Comparison of ENCODE assay signal across 20 cellular contexts in the genomic region with DNA sequence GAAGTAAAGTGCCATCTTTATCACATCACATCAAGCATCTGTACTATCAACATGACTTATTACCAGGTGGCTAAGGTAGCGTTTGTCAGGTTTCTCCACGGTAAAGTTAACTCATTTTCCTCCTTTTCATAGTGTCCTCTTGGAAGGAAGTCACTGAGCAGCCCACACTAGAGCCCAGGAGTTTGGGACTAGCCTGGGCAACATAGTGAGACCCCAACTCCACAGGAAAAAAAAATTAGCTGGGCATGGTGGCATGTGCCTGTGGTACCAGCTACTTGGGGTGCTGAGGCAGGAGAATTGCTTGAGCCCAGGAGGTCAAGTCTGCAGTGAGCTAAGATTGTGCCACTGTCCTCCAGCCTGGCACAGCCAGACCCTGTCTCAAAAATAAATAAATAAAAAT. TPM values are rescaled to one million over a fixed set of nuclear protein-coding genes. Genes with fewer than 3 reads are reported as not detected.
DNase-seq lines count a peak whose midpoint lies in the region; ATAC-seq, FAIRE-seq and TF ChIP-seq lines count a peak whose summit lies in the region.
"Had no signal": no experiment of that assay in that cellular context is flagged by ENCODE, and none has a peak within 500 bp of the region (broad histone marks: within the 10 kb centered on the region; RNA-seq: fewer than 3 reads in every experiment).

No MANE protein-coding gene starts in this region.

- H3K36me3 Mint-ChIP-seq in effector memory CD8-positive, alpha-beta T cell (ENCODE audit: insufficient read depth): peaks cover 3% of the 10 kb centered on the region
- peaks cover 12% of the 10 kb centered on the region for H3K36me3 Mint-ChIP-seq in stimulated activated memory B cell treated with anti-CD40 and anti-IgM and Interleukin-4, amounts not matched to agents 10 μg/mL and 1 μg/mL and 100 μg/mL, for 72 hours

- H3K9me3 ChIP-seq in HepG2 (ENCODE audit: low read length) (no peaks in the 10 kb centered on the region), right lobe of liver (no peaks in the 10 kb centered on the region), OCI-LY3 (ENCODE audit: insufficient read depth, low read length) (no peaks in the 10 kb centered on the region)
- H3K9me3 ChIP-seq: Caco-2 had no signal

- TF ChIP-seq POLR2A in HepG2 (IDR thresholded peaks at IDR 0.05; ENCODE audit: insufficient read depth in 1 of 2, low read depth in 2 of 2, low read length in 2 of 2) (no peak), right lobe of liver (IDR thresholded peaks at IDR 0.05) (no peak)

- H3K27me3 ChIP-seq in HepG2 (ENCODE audit: control insufficient read depth in 1 of 2, insufficient read depth in 2 of 2, low read length in 2 of 2) (no peaks in the 10 kb centered on the region), right lobe of liver (no peaks in the 10 kb centered on the region), OCI-LY3 (ENCODE audit: low read depth, low read length) (no peaks in the 10 kb centered on the region)

- TF ChIP-seq RAD21 in HepG2 (CRISPR knock-in tag; IDR thresholded peaks at IDR 0.05): no peak

- H3K79me2 ChIP-seq in HepG2 (ENCODE audit: insufficient read depth, low read length): peaks cover 65% of the 10 kb centered on the region
- peaks cover 84% of the 10 kb centered on the region for H3K79me2 ChIP-seq in OCI-LY3 (ENCODE audit: low read length)

- no peaks in the 10 kb centered on the region for H3K27me3 Mint-ChIP-seq in effector memory CD8-positive, alpha-beta T cell
- H3K27me3 Mint-ChIP-seq in stimulated activated memory B cell treated with anti-CD40 and anti-IgM and Interleukin-4, amounts not matched to agents 10 μg/mL and 1 μg/mL and 100 μg/mL, for 72 hours: no peaks in the 10 kb centered on the region

- H3K27ac Mint-ChIP-seq in effector memory CD8-positive, alpha-beta T cell: peak overlapping the region; percentile 64 to 77
- H3K27ac Mint-ChIP-seq in stimulated activated memory B cell treated with anti-CD40 and anti-IgM and Interleukin-4, amounts not matched to agents 10 μg/mL and 1 μg/mL and 100 μg/mL, for 72 hours: peak overlapping the region; percentile 49

- peaks cover 11 to 15% of the 10 kb centered on the region in 2 experiments for H3K36me3 ChIP-seq in HepG2 (replicated peaks in 1 of 2; ENCODE audit: control insufficient read depth in 1 of 2, insufficient read depth in 2 of 2, low read length in 2 of 2)
- peaks cover 0 to 7% (median 0%) of the 10 kb centered on the region in 4 donors for H3K36me3 ChIP-seq in right lobe of liver
- H3K36me3 ChIP-seq in OCI-LY3 (replicated peaks; ENCODE audit: low read depth, low read length): peaks cover 27% of the 10 kb centered on the region

- CTCF ChIA-PET in HepG2 (lab: Yijun Ruan, JAX; ENCODE audit: low intra/inter-chr PET ratio, low total read pairs): no interaction called here

- H3K4me3 Mint-ChIP-seq in effector memory CD8-positive, alpha-beta T cell: peak overlapping the region; percentile 74 to 79
- H3K4me3 Mint-ChIP-seq in stimulated activated memory B cell treated with anti-CD40 and anti-IgM and Interleukin-4, amounts not matched to agents 10 μg/mL and 1 μg/mL and 100 μg/mL, for 72 hours: no peak overlapping the region
- H3K4me3 Mint-ChIP-seq: GM23338 had no signal

- H3K27ac ChIP-seq in HepG2 (ENCODE audit: extremely low read length, insufficient read depth, low read length): no peak overlapping the region
- no peak overlapping the region for H3K27ac ChIP-seq in right lobe of liver
- no peak overlapping the region for H3K27ac ChIP-seq in OCI-LY3 (ENCODE audit: low read length)
- H3K27ac ChIP-seq: SK-N-MC had no signal

- H4K20me1 ChIP-seq in HepG2 (ENCODE audit: insufficient read depth, low read length) (0 out of 2 replicates have a peak, but pooled peaks cover 4% of the 10 kb centered on the region), OCI-LY3 (ENCODE audit: insufficient read depth, low read length) (no peaks in the 10 kb centered on the region)

- TF ChIP-seq CTCF in HepG2 (CRISPR knock-in tag; IDR thresholded peaks at IDR 0.05): no peak
- TF ChIP-seq CTCF in right lobe of liver (IDR thresholded peaks at IDR 0.05): no peak
- TF ChIP-seq CTCF in OCI-LY3 (IDR thresholded peaks at IDR 0.05; ENCODE audit: low read depth, low read length): no peak

- intact Hi-C loops in HepG2 (cut with micrococcal nuclease; ENCODE audit: unreplicated experiment): no loop called here
- intact Hi-C loops in right lobe of liver (cut with DNase I): no loop called here

- POLR2A ChIA-PET in HepG2 (lab: Yijun Ruan, JAX): no interaction called here

- in situ Hi-C loops in HepG2 (cut with HindIII; ENCODE audit: extremely low pct_ligation_motif_present, low pct_unique_long_range_greater_than_20kb): no loop called here

- TF ChIP-seq EP300 in HepG2 (IDR thresholded peaks at IDR 0.05; ENCODE audit: low read depth in 2 of 2, low read length in 2 of 2) (no peak), HepG2 (CRISPR knock-in tag; IDR thresholded peaks at IDR 0.05; ENCODE audit: borderline replicate concordance) (no peak)

- H3K4me2 ChIP-seq in HepG2 (ENCODE audit: low read depth, low read length) (no peak overlapping the region), OCI-LY3 (ENCODE audit: low read length) (peak overlapping the region; percentile 31)
- H3K4me2 ChIP-seq: GM23338 had no signal

- H3K4me3 ChIP-seq in HepG2 (replicated peaks in 1 of 3; ENCODE audit: insufficient read depth in 1 of 3, low read depth in 2 of 3, low read length in 3 of 3) (no peak overlapping the region), right lobe of liver (no peak overlapping the region), OCI-LY3 (ENCODE audit: low read length) (no peak overlapping the region)
- H3K4me3 ChIP-seq: GM23338, SK-N-MC had no signal

- H3K9me3 Mint-ChIP-seq in effector memory CD8-positive, alpha-beta T cell: peaks cover 0 to 3% of the 10 kb centered on the region in 2 donors
- no peaks in the 10 kb centered on the region for H3K9me3 Mint-ChIP-seq in stimulated activated memory B cell treated with anti-CD40 and anti-IgM and Interleukin-4, amounts not matched to agents 10 μg/mL and 1 μg/mL and 100 μg/mL, for 72 hours

- H3K4me1 ChIP-seq in HepG2 (ENCODE audit: insufficient read depth, low read length): peaks cover 16% of the 10 kb centered on the region; the same call in 1 of the 2 replicates
- H3K4me1 ChIP-seq in right lobe of liver: peaks cover 0 to 27% (median 5%) of the 10 kb centered on the region in 4 donors
- H3K4me1 ChIP-seq in OCI-LY3 (ENCODE audit: low read length): peaks cover 58% of the 10 kb centered on the region
- H3K4me1 ChIP-seq: Caco-2 had no signal

- 98% methylated on average over 2 of the region's 2 CpGs for WGBS in HepG2 (ENCODE audit: low lambda C conversion rate)
- 62% methylated on average over 2 of the region's 2 CpGs for WGBS in right lobe of liver (ENCODE audit: insufficient coverage, low coverage, low lambda C conversion rate, missing lambda C conversion rate)

- H2AFZ ChIP-seq in HepG2 (ENCODE audit: low read length): no peak overlapping the region
- no peak overlapping the region for H2AFZ ChIP-seq in OCI-LY3 (ENCODE audit: low read depth, low read length)
- H2AFZ ChIP-seq: GM23338 had no signal

- peaks cover 53 to 66% of the 10 kb centered on the region in 2 donors for H3K4me1 Mint-ChIP-seq in effector memory CD8-positive, alpha-beta T cell (ENCODE audit: low read depth in 2 of 2)
- H3K4me1 Mint-ChIP-seq in stimulated activated memory B cell treated with anti-CD40 and anti-IgM and Interleukin-4, amounts not matched to agents 10 μg/mL and 1 μg/mL and 100 μg/mL, for 72 hours: peaks cover 70% of the 10 kb centered on the region

- no peak for DNase-seq in HepG2 (ENCODE audit: low spot score)
- no peak for DNase-seq in right lobe of liver
- DNase-seq in effector memory CD8-positive, alpha-beta T cell: no peak
- no peak for DNase-seq in pons (ENCODE audit: low spot score)
- DNase-seq: C1 segment of cervical spinal cord, Caco-2, DMS53, NCI-H1105 treated with DMSO at 0.1 percent for 48 hours, NCI-H187 treated with DMSO at 0.1 percent for 48 hours, NCI-H2171, NCI-H446 treated with DMSO at 0.1 percent for 48 hours, NCI-H748 treated with DMSO at 0.1 percent for 48 hours had no signal

- no TSS peak for BruUV-seq in HepG2 (replicated peaks; lab: Mats Ljungman, UMichigan)

- no peak for FAIRE-seq in HepG2 (lab: Jason Lieb, UNC)

- no peak for ATAC-seq in HepG2
- no peak for ATAC-seq in right lobe of liver
- peak; percentile 33 for ATAC-seq in effector memory CD8-positive, alpha-beta T cell (replicated peaks)
- ATAC-seq in stimulated activated memory B cell treated with anti-CD40 and anti-IgM and Interleukin-4, amounts not matched to agents 10 μg/mL and 1 μg/mL and 100 μg/mL, for 72 hours: no peak
- no peak for ATAC-seq in HG03045 (IDR thresholded peaks at IDR 0.05; ENCODE audit: unreplicated experiment)
- ATAC-seq in GM21786 (IDR thresholded peaks at IDR 0.05; ENCODE audit: unreplicated experiment): no peak
- ATAC-seq: GM23338, Panc1, Right ventricle myocardium inferior had no signal

- H3K9ac ChIP-seq in HepG2 (ENCODE audit: insufficient read depth, low read depth, low read length) (no peak overlapping the region), OCI-LY3 (ENCODE audit: low read length) (peak overlapping the region; percentile 0; the same call in 1 of the 2 replicates)

RNA-seq across cellular contexts. Expression of a gene that starts 12.9 kb away (rescaled TPM):
- total RNA-seq in HepG2 (2016; rRNA removed; fragmentation: Illumina TruSeq; extraction: Trizol) (27.7 and 31.0 TPM in 2 replicates), right lobe of liver (10 to 100 TPM; 19.8 to 44.3 (median 30.2) TPM)
- 27.5 and 34.1 TPM in 2 replicates for total RNA-seq in HepG2 (2016; cell fraction: cytosol; rRNA removed; fragmentation: Illumina TruSeq; extraction: Trizol; ENCODE audit: low read depth)
- total RNA-seq in HepG2 (2016; cell fraction: insoluble cytoplasmic fraction; rRNA removed; fragmentation: Illumina TruSeq; extraction: Trizol): 24.3 and 27.8 TPM in 2 replicates
- 36.3 and 42.8 TPM in 2 replicates for total RNA-seq in HepG2 (2016; cell fraction: membrane; rRNA removed; fragmentation: Illumina TruSeq; extraction: Trizol)
- total RNA-seq in HepG2 (2016; cell fraction: nucleus; rRNA removed; fragmentation: Illumina TruSeq; extraction: Trizol): 59.7 and 62.9 TPM in 2 replicates
- 15.6 and 23.4 TPM in 2 replicates for polyA plus RNA-seq in HepG2 (2011; rRNA removed)
- 4.6 and 8.3 TPM in 2 replicates for polyA plus RNA-seq in HepG2 (2011; cell fraction: cytosol; rRNA removed)
- polyA plus RNA-seq in HepG2 (2011; cell fraction: nucleus; rRNA removed): 14.2 and 15.9 TPM in 2 replicates
- 12.6 and 14.0 TPM in 2 replicates for polyA plus RNA-seq in HepG2 (2012)
- polyA plus RNA-seq in HepG2 (2016; cell fraction: cytosol; fragmentation: Illumina TruSeq; extraction: Trizol; ENCODE audit: low read depth): 3.8 and 4.6 TPM in 2 replicates
- 13.8 and 14.0 TPM in 2 replicates for polyA plus RNA-seq in HepG2 (2016; cell fraction: insoluble cytoplasmic fraction; fragmentation: Illumina TruSeq; extraction: Trizol; ENCODE audit: low read depth)
- 4.5 and 4.8 TPM in 2 replicates for polyA plus RNA-seq in HepG2 (2016; cell fraction: membrane; fragmentation: Illumina TruSeq; extraction: Trizol; ENCODE audit: low read depth)
- polyA plus RNA-seq in HepG2 (2016; cell fraction: nucleus; fragmentation: Illumina TruSeq; extraction: Trizol; ENCODE audit: insufficient read depth, low read depth): 28.9 and 31.3 TPM in 2 replicates
- polyA minus RNA-seq in HepG2 (2011; rRNA and poly(A)+ RNA removed; ENCODE audit: low replicate concordance): 41.1 and 58.0 TPM in 2 replicates
- polyA minus RNA-seq in HepG2 (2011; cell fraction: cytosol; rRNA and poly(A)+ RNA removed): 25.3 and 26.6 TPM in 2 replicates
- polyA minus RNA-seq in HepG2 (2011; cell fraction: nucleus; rRNA and poly(A)+ RNA removed): 164 and 186 TPM in 2 replicates

RNA-seq across cellular contexts. Expression of a gene that starts 15.0 kb away (rescaled TPM):
- total RNA-seq in HepG2 (2016; rRNA removed; fragmentation: Illumina TruSeq; extraction: Trizol): 0.18 and 0.34 TPM in 2 replicates
- 0.18 and 0.30 TPM in 2 replicates for total RNA-seq in HepG2 (2016; cell fraction: cytosol; rRNA removed; fragmentation: Illumina TruSeq; extraction: Trizol; ENCODE audit: low read depth)
- 0.39 and 0.67 TPM in 2 replicates for total RNA-seq in HepG2 (2016; cell fraction: insoluble cytoplasmic fraction; rRNA removed; fragmentation: Illumina TruSeq; extraction: Trizol)
- 0.46 and 0.55 TPM in 2 replicates for total RNA-seq in HepG2 (2016; cell fraction: membrane; rRNA removed; fragmentation: Illumina TruSeq; extraction: Trizol)
- total RNA-seq in HepG2 (2016; cell fraction: nucleus; rRNA removed; fragmentation: Illumina TruSeq; extraction: Trizol): 0.59 and 0.72 TPM in 2 replicates
- 0.05 and 0.17 TPM in 2 replicates for polyA plus RNA-seq in HepG2 (2011; rRNA removed)
- polyA plus RNA-seq in HepG2 (2011; cell fraction: cytosol; rRNA removed): 0.10 and 0.13 TPM in 2 replicates
- 0.55 and 0.87 TPM in 2 replicates for polyA plus RNA-seq in HepG2 (2011; cell fraction: nucleus; rRNA removed)
- polyA plus RNA-seq in HepG2 (2012): 0.28 and 0.34 TPM in 2 replicates
- polyA plus RNA-seq in HepG2 (2016; cell fraction: cytosol; fragmentation: Illumina TruSeq; extraction: Trizol; ENCODE audit: low read depth): 0.19 and 0.37 TPM in 2 replicates
- 0.37 and 0.45 TPM in 2 replicates for polyA plus RNA-seq in HepG2 (2016; cell fraction: insoluble cytoplasmic fraction; fragmentation: Illumina TruSeq; extraction: Trizol; ENCODE audit: low read depth)
- 0.31 and 0.35 TPM in 2 replicates for polyA plus RNA-seq in HepG2 (2016; cell fraction: membrane; fragmentation: Illumina TruSeq; extraction: Trizol; ENCODE audit: low read depth)
- 0.37 and 0.73 TPM in 2 replicates for polyA plus RNA-seq in HepG2 (2016; cell fraction: nucleus; fragmentation: Illumina TruSeq; extraction: Trizol; ENCODE audit: insufficient read depth, low read depth)
- 0.46 and 0.47 TPM in 2 replicates for polyA minus RNA-seq in HepG2 (2011; rRNA and poly(A)+ RNA removed; ENCODE audit: low replicate concordance)
- polyA minus RNA-seq in HepG2 (2011; cell fraction: cytosol; rRNA and poly(A)+ RNA removed): not detected in 2 replicates
- polyA minus RNA-seq in HepG2 (2011; cell fraction: nucleus; rRNA and poly(A)+ RNA removed): 1.2 and 3.3 TPM in 2 replicates
- total RNA-seq in right lobe of liver: under 1 TPM in 4 of 6 experiments, not detected in 2; 0.25 to 0.59 (median 0.39) TPM
- total RNA-seq: Caco-2 had no signal
